In the genomic region with DNA sequence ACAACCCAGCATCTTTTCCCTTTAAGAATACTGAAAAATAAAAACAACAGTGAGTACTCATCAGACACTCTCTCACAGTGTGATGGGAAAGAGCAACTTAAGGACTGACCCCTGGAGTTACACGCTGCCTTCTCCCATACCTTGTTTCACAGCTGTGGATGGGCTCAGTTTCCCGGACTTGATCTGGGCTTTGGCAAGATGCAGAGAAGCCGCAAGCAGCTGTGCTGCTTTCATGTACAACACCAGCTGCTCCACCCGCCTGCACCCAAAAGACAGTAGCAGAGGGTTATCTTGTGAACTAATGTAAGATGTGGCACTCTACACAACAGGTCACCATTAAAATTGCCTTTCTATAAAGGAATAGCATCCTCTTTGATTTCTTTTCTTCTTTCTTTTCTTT, we compare ENCODE assay signal across 11 cellular contexts.
"Had no signal": no experiment of that assay in that cellular context is flagged by ENCODE, and none has a peak within 500 bp of the region (broad histone marks: within the 10 kb centered on the region; RNA-seq: fewer than 3 reads in every experiment).

No MANE protein-coding gene starts in this region.

- DNase-seq: KBM-7, MM.1S, NCI-H1092 treated with DMSO at 0.1 percent for 48 hours, NCI-H1436, NCI-H187, NCI-H2029, NCI-H2227 treated with DMSO at 0.1 percent for 48 hours, NCI-H510A, NCI-H526, Right ventricle myocardium superior, RPMI8226 had no signal
